17 cellular contexts compared by ENCODE assay signal in the genomic region with DNA sequence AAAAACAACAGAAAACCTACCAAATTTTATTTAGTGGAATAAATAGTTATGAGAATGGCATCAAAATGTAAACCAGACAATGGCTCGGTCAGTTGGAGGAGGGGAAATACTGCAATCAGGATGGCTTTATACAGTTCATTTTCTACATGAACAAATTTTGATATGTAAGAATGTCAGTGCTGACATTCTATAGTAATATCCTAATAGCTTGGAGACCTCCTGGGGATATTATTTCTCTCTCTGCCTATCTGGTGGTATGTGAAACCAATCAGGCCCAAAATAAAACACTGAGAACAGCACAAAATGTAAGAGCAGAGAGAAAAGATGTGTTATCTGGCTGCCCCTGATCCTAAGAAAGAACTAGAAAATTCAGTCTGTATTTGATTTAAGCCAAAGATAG.
"Had no signal": no experiment of that assay in that cellular context is flagged by ENCODE, and none has a peak within 500 bp of the region (broad histone marks: within the 10 kb centered on the region; RNA-seq: fewer than 3 reads in every experiment).

No MANE protein-coding gene starts in this region.

- H3K36me3 ChIP-seq: MG63, SJSA1 had no signal

- H3K27ac ChIP-seq: SJSA1, SK-N-MC had no signal

- ATAC-seq: HepG2 had no signal

- DNase-seq: IMR-90, Karpas-422, KG1, MG63, NCI-H1092, NCI-H1417 treated with DMSO at 0.1 percent for 48 hours, NCI-H1694 treated with DMSO at 0.1 percent for 48 hours, NCI-H2107, NCI-H2227 treated with DMSO at 0.1 percent for 48 hours, NCI-H526 treated with DMSO at 0.1 percent for 48 hours, Right ventricle myocardium superior, RPMI8226, SIG-M5, SW 1271 had no signal

- H3K27me3 ChIP-seq: MG63, SJSA1 had no signal

- H3K4me3 ChIP-seq: MG63, SJSA1, SK-N-MC had no signal

- H3K9me3 ChIP-seq: MG63, SJSA1 had no signal
